20 cellular contexts compared by ENCODE assay signal in genomic region chr22:23199159-23199558, GRCh38. TPM values are rescaled to one million over a fixed set of nuclear protein-coding genes. Genes with fewer than 3 reads are reported as not detected.
DNase-seq lines count a peak whose midpoint lies in the region; ATAC-seq and TF ChIP-seq lines count a peak whose summit lies in the region.
"Had no signal": no experiment of that assay in that cellular context is flagged by ENCODE, and none has a peak within 500 bp of the region (broad histone marks: within the 10 kb centered on the region; RNA-seq: fewer than 3 reads in every experiment).

No MANE protein-coding gene starts in this region.

- no peaks in the 10 kb centered on the region for H3K36me3 ChIP-seq in sigmoid colon

- no peak for ATAC-seq in activated CD8-positive, alpha-beta T cell treated with anti-CD3 and anti-CD28 coated beads for 36 hours
- ATAC-seq in activated CD8-positive, alpha-beta T cell treated with anti-CD3 and anti-CD28 coated beads, Interleukin-2, amount 10 ng/mL, durations not matched to agents 7 days and 5 days, result no peak
- ATAC-seq in T-helper 17 cell (no peak), HG03097 (IDR thresholded peaks at IDR 0.05; ENCODE audit: low FRiP score, unreplicated experiment) (no peak)
- ATAC-seq: Right ventricle myocardium inferior had no signal

- peak overlapping the region; percentile 13 for H3K27ac Mint-ChIP-seq in activated CD8-positive, alpha-beta T cell treated with anti-CD3 and anti-CD28 coated beads for 36 hours
- no peak overlapping the region for H3K27ac Mint-ChIP-seq in activated CD8-positive, alpha-beta T cell treated with anti-CD3 and anti-CD28 coated beads, Interleukin-2, amount 10 ng/mL, durations not matched to agents 7 days and 5 days
- H3K27ac Mint-ChIP-seq in T-helper 17 cell, result peak overlapping the region; percentile 74
- peak overlapping the region; percentile 90 for H3K27ac Mint-ChIP-seq in endothelial cell (ENCODE audit: unreplicated experiment)
- peak overlapping the region; percentile 89 for H3K27ac Mint-ChIP-seq in progenitor cell of endocrine pancreas
- H3K27ac Mint-ChIP-seq: stimulated activated naive B cell treated with anti-CD40 and anti-IgM and Interleukin-4, amounts not matched to agents 10 μg/mL and 1 μg/mL and 100 μg/mL, for 72 hours had no signal

- POLR2A ChIA-PET in activated CD8-positive, alpha-beta T cell treated with anti-CD3 and anti-CD28 coated beads for 36 hours (lab: Charles Lee), result no interaction called here
- POLR2A ChIA-PET in activated CD8-positive, alpha-beta T cell treated with anti-CD3 and anti-CD28 coated beads, Interleukin-2, amount 10 ng/mL, durations not matched to agents 7 days and 5 days (lab: Charles Lee), result no interaction called here

- peaks cover 36% of the 10 kb centered on the region for H3K4me1 Mint-ChIP-seq in activated CD8-positive, alpha-beta T cell treated with anti-CD3 and anti-CD28 coated beads for 36 hours (ENCODE audit: low read depth)
- H3K4me1 Mint-ChIP-seq in activated CD8-positive, alpha-beta T cell treated with anti-CD3 and anti-CD28 coated beads, Interleukin-2, amount 10 ng/mL, durations not matched to agents 7 days and 5 days (ENCODE audit: low read depth), result no peaks in the 10 kb centered on the region
- H3K4me1 Mint-ChIP-seq in T-helper 17 cell (peaks cover 42% of the 10 kb centered on the region), endothelial cell (ENCODE audit: unreplicated experiment) (peaks cover 39% of the 10 kb centered on the region), progenitor cell of endocrine pancreas (ENCODE audit: low read depth) (peaks cover 31% of the 10 kb centered on the region)

- no peak for TF ChIP-seq CTCF in activated CD8-positive, alpha-beta T cell treated with anti-CD3 and anti-CD28 coated beads for 36 hours (IDR thresholded peaks at IDR 0.05)
- no peak for TF ChIP-seq CTCF in endothelial cell (IDR thresholded peaks at IDR 0.05; ENCODE audit: unreplicated experiment)
- TF ChIP-seq CTCF in progenitor cell of endocrine pancreas (IDR thresholded peaks at IDR 0.05; ENCODE audit: unreplicated experiment), result no peak
- TF ChIP-seq CTCF in sigmoid colon (IDR thresholded peaks at IDR 0.05), result no peak

- H3K36me3 Mint-ChIP-seq in activated CD8-positive, alpha-beta T cell treated with anti-CD3 and anti-CD28 coated beads for 36 hours (ENCODE audit: low read depth), result no peaks in the 10 kb centered on the region
- peaks cover 3% of the 10 kb centered on the region for H3K36me3 Mint-ChIP-seq in activated CD8-positive, alpha-beta T cell treated with anti-CD3 and anti-CD28 coated beads, Interleukin-2, amount 10 ng/mL, durations not matched to agents 7 days and 5 days (ENCODE audit: low read depth)
- H3K36me3 Mint-ChIP-seq in T-helper 17 cell (ENCODE audit: low read depth) (no peaks in the 10 kb centered on the region), endothelial cell (ENCODE audit: low read depth, unreplicated experiment) (peaks cover 10% of the 10 kb centered on the region), progenitor cell of endocrine pancreas (ENCODE audit: insufficient read depth) (peaks cover 3% of the 10 kb centered on the region)

- TF ChIP-seq POLR2A in sigmoid colon (IDR thresholded peaks at IDR 0.05), result no peak

- CTCF ChIA-PET in activated CD8-positive, alpha-beta T cell treated with anti-CD3 and anti-CD28 coated beads for 36 hours (lab: Charles Lee), result interaction anchor here (1.4 kb wide), 2 partner anchors 10 to 83 kb away, joined by 3 to 4 read pairs; no protein-coding TSS in a partner anchor
- CTCF ChIA-PET in activated CD8-positive, alpha-beta T cell treated with anti-CD3 and anti-CD28 coated beads, Interleukin-2, amount 10 ng/mL, durations not matched to agents 7 days and 5 days (lab: Charles Lee), result no interaction called here

- TF ChIP-seq EP300 in sigmoid colon (IDR thresholded peaks at IDR 0.05), result no peak

- no peak for DNase-seq in activated CD8-positive, alpha-beta T cell treated with anti-CD3 and anti-CD28 coated beads for 36 hours
- no peak for DNase-seq in activated CD8-positive, alpha-beta T cell treated with anti-CD3 and anti-CD28 coated beads, Interleukin-2, amount 10 ng/mL, durations not matched to agents 7 days and 5 days
- DNase-seq in T-helper 17 cell, result no peak
- DNase-seq in endothelial cell (ENCODE audit: low spot score), result peak; percentile 40
- no peak for DNase-seq in progenitor cell of endocrine pancreas (ENCODE audit: low spot score, unreplicated experiment)
- no peak for DNase-seq in stimulated activated naive CD4-positive, alpha-beta T cell treated with Interleukin-2 at 50 U/mL for 16 hours (lab: John Stamatoyannopoulos, UW)
- no peak for DNase-seq in sigmoid colon
- DNase-seq: activated effector memory CD4-positive, alpha-beta T cell treated with Interleukin-2 at 50 U/mL for 16 hours; amygdala; CD4-positive, CD25-positive, alpha-beta regulatory T cell; NCI-H146; NCI-H446 treated with DMSO at 0.1 percent for 48 hours; stimulated activated CD4-positive, alpha-beta T cell treated with anti-CD3 and anti-CD28 coated beads, Interleukin-12 subunit alpha, Interleukin-12 subunit beta, amount 100 ng/mL, for 4 hours; stimulated activated naive B cell treated with anti-CD40 and anti-IgM and Interleukin-4, amounts not matched to agents 10 μg/mL and 1 μg/mL and 100 μg/mL, for 72 hours had no signal

- no peak overlapping the region for H3K27ac ChIP-seq in sigmoid colon

- H3K4me1 ChIP-seq in sigmoid colon, result peaks cover 0 to 15% (median 14%) of the 10 kb centered on the region in 4 donors

- H3K9me3 ChIP-seq in T-helper 17 cell (ENCODE audit: control insufficient read depth, low read length, poor library complexity, severe bottlenecking) (no peaks in the 10 kb centered on the region), sigmoid colon (no peaks in the 10 kb centered on the region)

- no peaks in the 10 kb centered on the region for H3K27me3 Mint-ChIP-seq in activated CD8-positive, alpha-beta T cell treated with anti-CD3 and anti-CD28 coated beads for 36 hours
- no peaks in the 10 kb centered on the region for H3K27me3 Mint-ChIP-seq in activated CD8-positive, alpha-beta T cell treated with anti-CD3 and anti-CD28 coated beads, Interleukin-2, amount 10 ng/mL, durations not matched to agents 7 days and 5 days (ENCODE audit: low read depth)
- H3K27me3 Mint-ChIP-seq in T-helper 17 cell (no peaks in the 10 kb centered on the region), endothelial cell (ENCODE audit: unreplicated experiment) (no peaks in the 10 kb centered on the region), progenitor cell of endocrine pancreas (no peaks in the 10 kb centered on the region)
- H3K27me3 Mint-ChIP-seq: CD4-positive, CD25-positive, alpha-beta regulatory T cell; stimulated activated naive B cell treated with anti-CD40 and anti-IgM and Interleukin-4, amounts not matched to agents 10 μg/mL and 1 μg/mL and 100 μg/mL, for 72 hours had no signal

- WGBS in sigmoid colon, 2 donors, result 75 to 80% methylated on average over 8 of the region's 8 CpGs

- no peak overlapping the region for H3K4me3 Mint-ChIP-seq in activated CD8-positive, alpha-beta T cell treated with anti-CD3 and anti-CD28 coated beads for 36 hours
- no peak overlapping the region for H3K4me3 Mint-ChIP-seq in activated CD8-positive, alpha-beta T cell treated with anti-CD3 and anti-CD28 coated beads, Interleukin-2, amount 10 ng/mL, durations not matched to agents 7 days and 5 days
- H3K4me3 Mint-ChIP-seq in T-helper 17 cell, result no peak overlapping the region
- H3K4me3 Mint-ChIP-seq in endothelial cell (ENCODE audit: unreplicated experiment), result peak overlapping the region; percentile 57
- peak overlapping the region; percentile 3 for H3K4me3 Mint-ChIP-seq in progenitor cell of endocrine pancreas (ENCODE audit: low read depth)
- H3K4me3 Mint-ChIP-seq: stimulated activated naive B cell treated with anti-CD40 and anti-IgM and Interleukin-4, amounts not matched to agents 10 μg/mL and 1 μg/mL and 100 μg/mL, for 72 hours had no signal

- H3K27me3 ChIP-seq in sigmoid colon, result no peaks in the 10 kb centered on the region

- H3K9me3 Mint-ChIP-seq in activated CD8-positive, alpha-beta T cell treated with anti-CD3 and anti-CD28 coated beads for 36 hours, result no peaks in the 10 kb centered on the region
- no peaks in the 10 kb centered on the region for H3K9me3 Mint-ChIP-seq in activated CD8-positive, alpha-beta T cell treated with anti-CD3 and anti-CD28 coated beads, Interleukin-2, amount 10 ng/mL, durations not matched to agents 7 days and 5 days (ENCODE audit: insufficient read depth)
- H3K9me3 Mint-ChIP-seq in endothelial cell (ENCODE audit: unreplicated experiment), result no peaks in the 10 kb centered on the region
- no peaks in the 10 kb centered on the region for H3K9me3 Mint-ChIP-seq in progenitor cell of endocrine pancreas (ENCODE audit: low read depth)
- H3K9me3 Mint-ChIP-seq: stimulated activated naive B cell treated with anti-CD40 and anti-IgM and Interleukin-4, amounts not matched to agents 10 μg/mL and 1 μg/mL and 100 μg/mL, for 72 hours had no signal

- no peak overlapping the region for H3K4me3 ChIP-seq in sigmoid colon

- intact Hi-C loops in activated CD8-positive, alpha-beta T cell treated with anti-CD3 and anti-CD28 coated beads for 36 hours (cut with micrococcal nuclease), result no loop called here
- intact Hi-C loops in sigmoid colon (cut with DNase I), result no loop called here

RNA-seq across cellular contexts. Expression of gene BCR, which starts 18.9 kb away (rescaled TPM):
- total RNA-seq in activated CD8-positive, alpha-beta T cell treated with anti-CD3 and anti-CD28 coated beads for 36 hours, result 10 to 100 TPM; 30.4 to 32.0 TPM
- total RNA-seq in activated CD8-positive, alpha-beta T cell treated with anti-CD3 and anti-CD28 coated beads, Interleukin-2, amount 10 ng/mL, durations not matched to agents 7 days and 5 days, result 10 to 100 TPM; 31.1 to 31.9 TPM
- total RNA-seq in T-helper 17 cell (10 to 100 TPM; 91.8 to 93.2 TPM), endothelial cell (ENCODE audit: unreplicated experiment) (92.6 TPM), progenitor cell of endocrine pancreas (102 and 106 TPM in 2 replicates), sigmoid colon (10 to 100 TPM; 13.2 to 39.9 (median 21.5) TPM)
- 10 to 100 TPM; 10.8 to 25.9 (median 10.9) TPM for polyA plus RNA-seq in sigmoid colon

RNA-seq across cellular contexts. Expression of gene RAB36, which starts 53.9 kb away (rescaled TPM):
- total RNA-seq in activated CD8-positive, alpha-beta T cell treated with anti-CD3 and anti-CD28 coated beads for 36 hours, result under 1 TPM; 0.20 to 0.22 TPM
- 1 to 10 TPM in 1 of 2 experiments, under 1 TPM in 1; 0.79 to 1.0 TPM for total RNA-seq in activated CD8-positive, alpha-beta T cell treated with anti-CD3 and anti-CD28 coated beads, Interleukin-2, amount 10 ng/mL, durations not matched to agents 7 days and 5 days
- total RNA-seq in T-helper 17 cell (1 to 10 TPM; 1.1 to 2.4 TPM), endothelial cell (ENCODE audit: unreplicated experiment) (2.2 TPM), progenitor cell of endocrine pancreas (10.1 and 10.3 TPM in 2 replicates), sigmoid colon (1 to 10 TPM; 2.1 to 5.3 (median 3.5) TPM)
- polyA plus RNA-seq in sigmoid colon, result 1 to 10 TPM in 1 of 3 donors, under 1 TPM in 2; 0.23 to 1.5 (median 0.60) TPM
- total RNA-seq: T-helper 2 cell treated with Interferon-gamma antibody and Interleukin-4, amounts not matched to agents 100 ng/mL and 5 ng/mL, for 36 hours had no signal

RNA-seq across cellular contexts. Expression of gene RSPH14, which starts 57.4 kb away (rescaled TPM):
- total RNA-seq in activated CD8-positive, alpha-beta T cell treated with anti-CD3 and anti-CD28 coated beads for 36 hours, result not detected
- under 1 TPM; 0.21 to 0.31 TPM for total RNA-seq in activated CD8-positive, alpha-beta T cell treated with anti-CD3 and anti-CD28 coated beads, Interleukin-2, amount 10 ng/mL, durations not matched to agents 7 days and 5 days
- 1 to 10 TPM; 1.1 to 1.4 TPM for total RNA-seq in T-helper 17 cell
- total RNA-seq in endothelial cell (ENCODE audit: unreplicated experiment), result 1.1 TPM
- 2.4 and 3.6 TPM in 2 replicates for total RNA-seq in progenitor cell of endocrine pancreas
- under 1 TPM in 2 of 4 donors, not detected in 2; 0.33 to 0.81 TPM for total RNA-seq in sigmoid colon
- polyA plus RNA-seq in sigmoid colon, result under 1 TPM in 1 of 3 donors, not detected in 2; 0.06 TPM
- total RNA-seq: CD4-positive, CD25-positive, alpha-beta regulatory T cell; Daoy; HT1080; Right ventricle myocardium inferior; T-helper 2 cell treated with Interferon-gamma antibody and Interleukin-4, amounts not matched to agents 100 ng/mL and 5 ng/mL, for 36 hours had no signal
- polyA plus RNA-seq: liver had no signal

Comparison
In these comparisons a context has a peak if more than half of its experiments do, and no peak if none do; other contexts are left out.
1. H3K4me3 Mint-ChIP-seq: peak in endothelial cell (single experiment) and progenitor cell of endocrine pancreas (single experiment); none in activated CD8-positive, alpha-beta T cell treated with anti-CD3 and anti-CD28 coated beads for 36 hours (single experiment), activated CD8-positive, alpha-beta T cell treated with anti-CD3 and anti-CD28 coated beads, Interleukin-2, amount 10 ng/mL, durations not matched to agents 7 days and 5 days (single experiment) and T-helper 17 cell (single experiment).